Comparison of ENCODE assay signal across 10 cellular contexts in genomic region chr20:47577271-47577670, GRCh38.
DNase-seq lines count a peak whose midpoint lies in the region; ATAC-seq and TF ChIP-seq lines count a peak whose summit lies in the region.
"Had no signal": no experiment of that assay in that cellular context is flagged by ENCODE, and none has a peak within 500 bp of the region (broad histone marks: within the 10 kb centered on the region; RNA-seq: fewer than 3 reads in every experiment).

No MANE protein-coding gene starts in this region.

- no peaks in the 10 kb centered on the region for H3K9me3 ChIP-seq in Caco-2
- no peaks in the 10 kb centered on the region for H3K9me3 ChIP-seq in endocrine pancreas (ENCODE audit: control insufficient read depth, low read length)
- no peaks in the 10 kb centered on the region for H3K9me3 ChIP-seq in sigmoid colon

- no peaks in the 10 kb centered on the region for H3K9me3 Mint-ChIP-seq in Caco-2 (ENCODE audit: unreplicated experiment)
- H3K9me3 Mint-ChIP-seq: stimulated activated effector memory CD8-positive, alpha-beta T cell treated with anti-CD3 and anti-CD28 coated beads, Interleukin-12 subunit alpha, Interleukin-12 subunit beta, amount 100 ng/mL, for 72 hours had no signal

- H3K4me1 Mint-ChIP-seq in Caco-2 (ENCODE audit: low read depth, unreplicated experiment) = peaks cover 39% of the 10 kb centered on the region

- no peak overlapping the region for H3K27ac Mint-ChIP-seq in Caco-2 (ENCODE audit: unreplicated experiment)
- H3K27ac Mint-ChIP-seq: stimulated activated effector memory CD8-positive, alpha-beta T cell treated with anti-CD3 and anti-CD28 coated beads, Interleukin-12 subunit alpha, Interleukin-12 subunit beta, amount 100 ng/mL, for 72 hours had no signal

- H3K27me3 ChIP-seq in Caco-2 (replicated peaks; ENCODE audit: control insufficient read depth, insufficient read depth, low read length) = no peaks in the 10 kb centered on the region
- no peaks in the 10 kb centered on the region for H3K27me3 ChIP-seq in endocrine pancreas (ENCODE audit: control insufficient read depth, insufficient read depth, low read length)
- H3K27me3 ChIP-seq in sigmoid colon = no peaks in the 10 kb centered on the region

- intact Hi-C loops in Caco-2 (cut with micrococcal nuclease; ENCODE audit: unreplicated experiment) (loop anchor here (2.0 kb wide), 2 partner anchors 36 to 122 kb away; no protein-coding TSS in a partner anchor), sigmoid colon (cut with DNase I) (loop anchor here (5.0 kb wide), 1 partner anchor 75 kb away; the partner anchor contains the start of gene NCOA3)

- TF ChIP-seq CTCF in Caco-2 (IDR thresholded peaks at IDR 0.05; ENCODE audit: insufficient read depth in 1 of 2, low read depth in 1 of 2, low read length in 1 of 2, severe bottlenecking in 1 of 2, unreplicated experiment in 1 of 2) (no peak), sigmoid colon (IDR thresholded peaks at IDR 0.05) (no peak), GM20000 (IDR thresholded peaks at IDR 0.05; ENCODE audit: extremely low read depth, missing control alignments) (no peak)

- no peak for TF ChIP-seq EP300 in sigmoid colon (IDR thresholded peaks at IDR 0.05)

- H3K9ac ChIP-seq in endocrine pancreas (ENCODE audit: control insufficient read depth, insufficient read depth, low read length) = no peak overlapping the region

- peak overlapping the region; percentile 53 for H3K4me3 Mint-ChIP-seq in Caco-2 (ENCODE audit: unreplicated experiment)

- POLR2A ChIA-PET in Caco-2 (lab: Charles Lee) = interaction anchor here (0.5 to 1.2 kb wide), 4 partner anchors 47 to 220 kb away, joined by 3 to 8 read pairs (median 4); no protein-coding TSS in a partner anchor

- H3K36me3 ChIP-seq in Caco-2 (ENCODE audit: control insufficient read depth, insufficient read depth, low read length) (no peaks in the 10 kb centered on the region), endocrine pancreas (ENCODE audit: control insufficient read depth, insufficient read depth, low read length) (no peaks in the 10 kb centered on the region), sigmoid colon (no peaks in the 10 kb centered on the region)

- peak overlapping the region; percentile 39 to 77 (median 68) for H3K27ac ChIP-seq in sigmoid colon

- DNase-seq in Caco-2 = no peak
- peak; percentile 21 for DNase-seq in NCI-H526 treated with DMSO at 0.1 percent for 48 hours (lab: John Stamatoyannopoulos, UW)
- DNase-seq in sigmoid colon = no peak
- no peak for DNase-seq in GM20000 (ENCODE audit: low spot score)
- no peak for DNase-seq in NCI-H187 (lab: John Stamatoyannopoulos, UW)
- DNase-seq: NCI-H446 treated with DMSO at 0.1 percent for 48 hours, T-helper 9 cell had no signal

- H3K36me3 Mint-ChIP-seq in Caco-2 (ENCODE audit: insufficient read depth, unreplicated experiment) = peaks cover 9% of the 10 kb centered on the region

- H3K4me1 ChIP-seq in Caco-2 (peaks cover 39% of the 10 kb centered on the region), endocrine pancreas (ENCODE audit: control insufficient read depth, insufficient read depth, low read length) (peaks cover 31% of the 10 kb centered on the region), sigmoid colon (peaks cover 0 to 80% (median 59%) of the 10 kb centered on the region in 4 donors)

- no peak for ATAC-seq in HG03108 (IDR thresholded peaks at IDR 0.05; ENCODE audit: unreplicated experiment)

- BruUV-seq in Caco-2 (replicated peaks; lab: Mats Ljungman, UMichigan) = no TSS peak

- no peak for TF ChIP-seq POLR2A in sigmoid colon (IDR thresholded peaks at IDR 0.05)

- H3K4me3 ChIP-seq in Caco-2 (ENCODE audit: low read depth, low read length) (no peak overlapping the region), endocrine pancreas (ENCODE audit: control insufficient read depth, insufficient read depth, low read length) (peak overlapping the region; percentile 70), sigmoid colon (peak overlapping the region in 2 of 4 donors; percentile 26 to 32)

- no peaks in the 10 kb centered on the region for H3K27me3 Mint-ChIP-seq in Caco-2 (ENCODE audit: insufficient read depth, unreplicated experiment)

- CTCF ChIA-PET in Caco-2 (lab: Charles Lee) = interaction anchor here (0.7 to 1.2 kb wide), 6 partner anchors 42 to 381 kb away, joined by 3 to 5 read pairs (median 3); no protein-coding TSS in a partner anchor
